8 cellular contexts compared by ENCODE assay signal in the genomic region with DNA sequence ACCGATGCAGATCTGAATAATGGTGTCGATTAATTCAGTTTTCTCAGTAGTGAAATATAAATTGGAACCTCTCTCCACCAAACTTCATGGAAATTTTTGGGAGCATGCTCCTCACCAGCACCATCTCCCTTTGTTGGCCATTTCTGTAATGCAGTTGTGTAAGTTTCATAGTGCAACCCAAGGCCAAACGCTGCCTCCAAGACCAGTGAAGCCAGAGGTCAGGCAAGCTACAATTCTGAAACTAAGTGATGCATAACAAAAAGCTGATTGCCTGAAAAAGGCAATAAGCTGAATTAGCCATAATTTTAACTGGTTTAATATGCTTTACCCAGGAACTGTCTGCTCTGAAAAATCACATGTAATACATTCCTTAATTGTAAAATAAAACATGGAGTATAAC.
"Had no signal": no experiment of that assay in that cellular context is flagged by ENCODE, and none has a peak within 500 bp of the region (broad histone marks: within the 10 kb centered on the region; RNA-seq: fewer than 3 reads in every experiment).

No MANE protein-coding gene starts in this region.

- H3K4me2 ChIP-seq: KMS-11 had no signal

- H3K27ac ChIP-seq: GM23248, HL-60, KMS-11 had no signal

- DNase-seq: GM23248, H9, HCEC 1CT, KBM-7 had no signal

- H3K27ac Mint-ChIP-seq: H9 had no signal

- H3K9ac ChIP-seq: GM23248, KMS-11 had no signal

- H3K4me3 ChIP-seq: GM23248 had no signal

- ATAC-seq: HepG2 had no signal

- H3K4me3 Mint-ChIP-seq: H9, IgD-negative memory B cell had no signal

- H3K9me3 Mint-ChIP-seq: H9, IgD-negative memory B cell had no signal

- H3K4me1 Mint-ChIP-seq: IgD-negative memory B cell had no signal

- H3K27me3 Mint-ChIP-seq: IgD-negative memory B cell had no signal

- H2AFZ ChIP-seq: GM23248 had no signal

- H3K36me3 Mint-ChIP-seq: IgD-negative memory B cell had no signal
